ENCODE assay signal across 9 cellular contexts in genomic region chr13:94660695-94661324, GRCh38. TPM values are rescaled to one million over a fixed set of nuclear protein-coding genes. Genes with fewer than 3 reads are reported as not detected.
DNase-seq lines count a peak whose midpoint lies in the region; ATAC-seq and TF ChIP-seq lines count a peak whose summit lies in the region.
"Had no signal": no experiment of that assay in that cellular context is flagged by ENCODE, and none has a peak within 500 bp of the region (broad histone marks: within the 10 kb centered on the region; RNA-seq: fewer than 3 reads in every experiment).

No MANE protein-coding gene starts in this region.

- no peak overlapping the region for H3K4me3 ChIP-seq in cardiac muscle cell
- peak overlapping the region in 42 of 59 donors; percentile 0 to 48 (median 28) for H3K4me3 ChIP-seq in dorsolateral prefrontal cortex

- H3K27ac ChIP-seq in cardiac muscle cell (no peak overlapping the region), dorsolateral prefrontal cortex (no peak overlapping the region)

- H3K27me3 ChIP-seq in cardiac muscle cell (peaks cover 7% of the 10 kb centered on the region), dorsolateral prefrontal cortex (peaks cover 0 to 41% (median 11%) of the 10 kb centered on the region in 45 donors)

- no peaks in the 10 kb centered on the region for H3K4me1 ChIP-seq in cardiac muscle cell (ENCODE audit: low read depth)

- no peaks in the 10 kb centered on the region for H3K9me3 ChIP-seq in cardiac muscle cell (ENCODE audit: low read depth)

- ATAC-seq in Right ventricle myocardium inferior (no peak), HG03108 (IDR thresholded peaks at IDR 0.05; ENCODE audit: unreplicated experiment) (no peak)

- TF ChIP-seq CTCF in cardiac muscle cell (IDR thresholded peaks at IDR 0.05; ENCODE audit: low read depth, low read length) (peak; percentile 43), dorsolateral prefrontal cortex (IDR thresholded peaks at IDR 0.05 in 54 of 56, conservative IDR thresholded peaks at IDR 0.05 in 2 of 56; ENCODE audit: low read depth in 1 of 56, partially characterized antibody in 56 of 56) (peak in 46 of 56 donors; percentile 11 to 60 (median 38))

- peak in 1 of 2 donors; percentile 27 for DNase-seq in cardiac muscle cell (ENCODE audit: low read depth in 1 of 2, low spot score in 1 of 2)
- no peak for DNase-seq in Right ventricle myocardium inferior (ENCODE audit: missing footprints)
- DNase-seq in NCI-H345 (lab: John Stamatoyannopoulos, UW), result peak; percentile 51
- no peak for DNase-seq in dorsolateral prefrontal cortex
- DNase-seq in superior temporal gyrus (ENCODE audit: extremely low spot score), result peak; percentile 55
- no peak for DNase-seq in NCI-H1048 (lab: John Stamatoyannopoulos, UW)
- no peak for DNase-seq in activated effector memory CD4-positive, alpha-beta T cell treated with Interleukin-2 at 50 U/mL for 16 hours

- intact Hi-C loops in Right ventricle myocardium inferior (cut with DNase I) (no loop called here), dorsolateral prefrontal cortex (cut with DNase I) (no loop called here)

- H3K36me3 ChIP-seq in cardiac muscle cell, result no peaks in the 10 kb centered on the region

RNA-seq across cellular contexts. Expression of gene SOX21, which starts 51.5 kb away (rescaled TPM):
- total RNA-seq in cardiac muscle cell (0.04 TPM in 1 of 2 replicates, not detected in the other), Right ventricle myocardium inferior (not detected), dorsolateral prefrontal cortex (10 to 100 TPM in 76 of 120 experiments, 1 to 10 TPM in 44; 3.7 to 36.9 (median 10.7) TPM)
- not detected in 2 replicates for polyA plus RNA-seq in cardiac muscle cell
- total RNA-seq: T-helper 1 cell treated with Interleukin-12 subunit alpha and Interleukin-12 subunit beta and Interleukin-4 antibody, amounts not matched to agents 30 ng/mL and 1 ng/mL, for 36 hours had no signal

RNA-seq across cellular contexts. Expression of gene GPR180, which starts 59.2 kb away (rescaled TPM):
- total RNA-seq in cardiac muscle cell, result 3.9 and 4.1 TPM in 2 replicates
- polyA plus RNA-seq in cardiac muscle cell, result 4.1 and 4.5 TPM in 2 replicates
- total RNA-seq in Right ventricle myocardium inferior, result 5.7 TPM
- total RNA-seq in dorsolateral prefrontal cortex, result 10 to 100 TPM in 95 of 120 experiments, 1 to 10 TPM in 25; 7.3 to 15.0 (median 11.3) TPM

Comparison
In these comparisons a context has a peak if more than half of its experiments do, and no peak if none do; other contexts are left out.
1. DNase-seq: peak in NCI-H345 (single experiment) and superior temporal gyrus (single experiment); none in Right ventricle myocardium inferior (single experiment), dorsolateral prefrontal cortex (0 of 10), NCI-H1048 (single experiment) and activated effector memory CD4-positive, alpha-beta T cell treated with Interleukin-2 at 50 U/mL for 16 hours (single experiment).